11 cellular contexts compared by ENCODE assay signal in genomic region chr4:96035727-96036126, GRCh38.
DNase-seq lines count a peak whose midpoint lies in the region; ATAC-seq, FAIRE-seq and TF ChIP-seq lines count a peak whose summit lies in the region.
"Had no signal": no experiment of that assay in that cellular context is flagged by ENCODE, and none has a peak within 500 bp of the region (broad histone marks: within the 10 kb centered on the region; RNA-seq: fewer than 3 reads in every experiment).

No MANE protein-coding gene starts in this region.

- no peak overlapping the region for H3K4me2 ChIP-seq in PC-9

- ATAC-seq in GM21526 (IDR thresholded peaks at IDR 0.05; ENCODE audit: low FRiP score, unreplicated experiment), result no peak
- ATAC-seq: activated CD4-positive, CD25-positive, alpha-beta regulatory T cell treated with anti-CD3 and anti-CD28 coated beads, Interleukin-2, amount 50 U/mL, for 24 hours; mucosa of descending colon had no signal

- H3K79me2 ChIP-seq in PC-9 (ENCODE audit: low read depth), result no peaks in the 10 kb centered on the region

- H3K4me3 ChIP-seq in PC-9, result no peak overlapping the region
- H3K4me3 ChIP-seq: mucosa of descending colon had no signal

- BruUV-seq in PC-9 (replicated peaks; lab: Mats Ljungman, UMichigan), result no TSS peak

- no peak overlapping the region for H3K27ac ChIP-seq in PC-9

- no peaks in the 10 kb centered on the region for H3K36me3 ChIP-seq in PC-9 (ENCODE audit: low read depth)

- H4K20me1 ChIP-seq in PC-9 (ENCODE audit: insufficient read depth), result no peaks in the 10 kb centered on the region

- no peaks in the 10 kb centered on the region for H3K4me1 ChIP-seq in PC-9 (replicated peaks; ENCODE audit: insufficient read depth)

- H3K9me2 ChIP-seq in PC-9 (ENCODE audit: insufficient read depth), result no peaks in the 10 kb centered on the region

- CTCF ChIA-PET in PC-9 (lab: Charles Lee), result no interaction called here

- POLR2A ChIA-PET in PC-9 (lab: Charles Lee; ENCODE audit: unreplicated experiment), result no interaction called here

- peak; percentile 18 for FAIRE-seq in GM19239 (lab: Jason Lieb, UNC)

- no peak overlapping the region for H2AFZ ChIP-seq in PC-9

- intact Hi-C loops in PC-9 (cut with micrococcal nuclease; ENCODE audit: unreplicated experiment), result no loop called here

- H3F3A ChIP-seq in PC-9 (ENCODE audit: insufficient read depth, low read depth), result no peaks in the 10 kb centered on the region

- H3K27me3 ChIP-seq in PC-9 (ENCODE audit: insufficient read depth, low read depth), result no peaks in the 10 kb centered on the region

- DNase-seq in A172 (ENCODE audit: low spot score) (peak; percentile 34), GM19239 (ENCODE audit: insufficient read length, low spot score) (no peak), PC-9 (no peak), glomerular endothelial cell (ENCODE audit: extremely low read depth, low read depth, low spot score) (peak; percentile 16), NOMO-1 treated with DMSO at 0.1 percent for 48 hours (lab: John Stamatoyannopoulos, UW; ENCODE audit: unreplicated experiment) (no peak), NCI-H2196 treated with DMSO at 0.1 percent for 48 hours (lab: John Stamatoyannopoulos, UW; ENCODE audit: unreplicated experiment) (no peak), NCI-H2227 treated with DMSO at 0.1 percent for 48 hours (lab: John Stamatoyannopoulos, UW) (no peak)
- DNase-seq: cortex of kidney had no signal

- peak; percentile 30; the same call in 1 of the 2 replicates for TF ChIP-seq CTCF in PC-9 (conservative IDR thresholded peaks at IDR 0.05)

- no peaks in the 10 kb centered on the region for H3K9me3 ChIP-seq in PC-9 (ENCODE audit: insufficient read depth, low read depth)
- H3K9me3 ChIP-seq: mucosa of descending colon had no signal

Comparison
In these comparisons a context has a peak if more than half of its experiments do, and no peak if none do; other contexts are left out.
1. DNase-seq: peak in A172 (single experiment) and glomerular endothelial cell (single experiment); none in GM19239 (single experiment), PC-9 (0 of 2), NOMO-1 treated with DMSO at 0.1 percent for 48 hours (single experiment), NCI-H2196 treated with DMSO at 0.1 percent for 48 hours (single experiment) and NCI-H2227 treated with DMSO at 0.1 percent for 48 hours (single experiment).